27 cellular contexts compared by ENCODE assay signal in the genomic region with DNA sequence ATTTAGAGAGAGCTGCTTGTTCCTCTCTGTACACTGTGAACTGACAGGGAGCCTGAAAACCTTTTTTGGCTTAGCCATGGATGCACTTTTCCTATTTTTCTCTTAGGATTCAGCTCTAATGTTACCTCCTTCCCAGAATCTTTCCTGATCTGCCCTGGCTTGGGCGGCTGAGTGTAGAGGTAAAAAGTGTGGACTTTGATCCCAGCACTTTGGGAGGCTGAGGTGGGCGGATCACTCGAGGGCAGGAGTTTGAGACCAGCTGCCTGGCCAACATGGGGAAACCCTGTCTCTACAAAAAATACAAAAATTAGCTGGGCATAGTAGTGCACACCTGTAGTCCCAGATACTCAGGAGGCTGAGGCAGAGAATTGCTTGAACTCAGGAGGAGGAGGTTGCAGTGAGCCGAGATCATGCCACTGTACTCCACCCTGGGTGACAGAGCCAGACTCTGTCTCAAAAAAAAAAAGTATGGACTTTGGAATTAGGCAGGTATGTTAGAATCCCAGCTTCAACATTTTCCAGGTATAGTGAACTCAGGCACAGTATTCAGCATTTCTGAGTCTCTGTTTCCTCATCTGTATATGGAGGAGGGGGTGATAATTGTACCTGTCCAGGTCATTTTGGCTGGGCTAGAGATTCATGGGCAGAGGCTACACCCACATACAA.
A peak's percentile ranks its signal among the peaks of the same experiment; 100 is the strongest.
DNase-seq lines count a peak whose midpoint lies in the region; ATAC-seq, FAIRE-seq and TF ChIP-seq lines count a peak whose summit lies in the region.
"Had no signal": no experiment of that assay in that cellular context is flagged by ENCODE, and none has a peak within 500 bp of the region (broad histone marks: within the 10 kb centered on the region; RNA-seq: fewer than 3 reads in every experiment).

No MANE protein-coding gene starts in this region.

- CTCF ChIA-PET in HepG2 (lab: Yijun Ruan, JAX; ENCODE audit: low intra/inter-chr PET ratio, low total read pairs) = no interaction called here

- no peak for TF ChIP-seq RAD21 in HepG2 (CRISPR knock-in tag; IDR thresholded peaks at IDR 0.05)

- ATAC-seq in HepG2 (peak; percentile 65), right lobe of liver (no peak), left colon (peak; percentile 95), HG03432 (IDR thresholded peaks at IDR 0.05; ENCODE audit: unreplicated experiment) (no peak)
- ATAC-seq: A549; CD8-positive, alpha-beta T cell; GM12878 had no signal

- no peak for TF ChIP-seq EP300 in HepG2 (IDR thresholded peaks at IDR 0.05; ENCODE audit: low read depth in 2 of 2, low read length in 2 of 2)
- TF ChIP-seq EP300 in HepG2 (CRISPR knock-in tag; IDR thresholded peaks at IDR 0.05; ENCODE audit: borderline replicate concordance) = no peak

- no peak overlapping the region for H3K27ac ChIP-seq in HepG2 (ENCODE audit: extremely low read length, insufficient read depth, low read length)
- H3K27ac ChIP-seq in right lobe of liver = no peak overlapping the region
- no peak overlapping the region for H3K27ac ChIP-seq in small intestine (ENCODE audit: low read depth in 1 of 2, low read length in 1 of 2)
- H3K27ac ChIP-seq: 22Rv1; A549; BLaER1 treated with 17β-estradiol and CSF1 and Interleukin-3, amounts not matched to agents 10 nM and 100 nM; C4-2B had no signal

- no peaks in the 10 kb centered on the region for H3K9me3 ChIP-seq in HepG2 (ENCODE audit: low read length)
- H3K9me3 ChIP-seq in right lobe of liver = no peaks in the 10 kb centered on the region
- H3K9me3 ChIP-seq in small intestine (ENCODE audit: control insufficient read depth, low read depth) = no peaks in the 10 kb centered on the region
- H3K9me3 ChIP-seq: A549, Caco-2 had no signal

- H3K4me2 ChIP-seq in HepG2 (ENCODE audit: low read depth, low read length) = no peak overlapping the region
- H3K4me2 ChIP-seq: A549; BLaER1 treated with 17β-estradiol and CSF1 and Interleukin-3, amounts not matched to agents 10 nM and 100 nM had no signal

- no TSS peak for BruUV-seq in HepG2 (replicated peaks; lab: Mats Ljungman, UMichigan)

- H2AFZ ChIP-seq in HepG2 (ENCODE audit: low read length) = no peak overlapping the region

- 3% methylated on average over 4 of the region's 4 CpGs for WGBS in HepG2 (ENCODE audit: low lambda C conversion rate)
- WGBS in right lobe of liver (ENCODE audit: insufficient coverage, low coverage, low lambda C conversion rate, missing lambda C conversion rate) = 35% methylated on average over 4 of the region's 4 CpGs
- WGBS in small intestine, 3 donors = 12 to 55% (median 29%) methylated on average over 4 of the region's 4 CpGs

- H3K36me3 ChIP-seq in HepG2 (replicated peaks in 1 of 2; ENCODE audit: control insufficient read depth in 1 of 2, insufficient read depth in 2 of 2, low read length in 2 of 2) (no peaks in the 10 kb centered on the region), right lobe of liver (no peaks in the 10 kb centered on the region), small intestine (ENCODE audit: control insufficient read depth in 2 of 2, insufficient read depth in 2 of 2, low read length in 2 of 2) (no peaks in the 10 kb centered on the region)
- H3K36me3 ChIP-seq: BLaER1 treated with 17β-estradiol and CSF1 and Interleukin-3, amounts not matched to agents 10 nM and 100 nM had no signal

- no peak for FAIRE-seq in HepG2 (lab: Jason Lieb, UNC)
- FAIRE-seq in small intestine (lab: Jason Lieb, UNC) = no peak
- FAIRE-seq: A549, D721Med, GM12878, GM12892, GM18507 had no signal

- intact Hi-C loops in HepG2 (cut with micrococcal nuclease; ENCODE audit: unreplicated experiment) (no loop called here), right lobe of liver (cut with DNase I) (no loop called here), left colon (cut with DNase I, micrococcal nuclease) (no loop called here)

- peak; percentile 17 for DNase-seq in HepG2 (ENCODE audit: low spot score)
- no peak for DNase-seq in right lobe of liver
- DNase-seq in left colon = peak; percentile 43 to 51
- peak; percentile 21 for DNase-seq in small intestine
- no peak for DNase-seq in DMS 273 (lab: John Stamatoyannopoulos, UW; ENCODE audit: unreplicated experiment)
- no peak for DNase-seq in NCI-H128 (lab: John Stamatoyannopoulos, UW; ENCODE audit: unreplicated experiment)
- DNase-seq: AML-193; Caco-2; Calu3; CD4-positive, alpha-beta T cell; CD8-positive, alpha-beta T cell; DMS 273 treated with DMSO at 0.1 percent for 48 hours; DMS153; DMS53; DMS79; DND-41; EL; GDM1 had no signal

- POLR2A ChIA-PET in HepG2 (lab: Yijun Ruan, JAX) = no interaction called here

- TF ChIP-seq POLR2A in HepG2 (IDR thresholded peaks at IDR 0.05; ENCODE audit: insufficient read depth in 1 of 2, low read depth in 2 of 2, low read length in 2 of 2) = no peak
- TF ChIP-seq POLR2A in right lobe of liver (IDR thresholded peaks at IDR 0.05) = no peak

- H3K4me1 ChIP-seq in HepG2 (ENCODE audit: insufficient read depth, low read length) (peaks cover 11% of the 10 kb centered on the region), right lobe of liver (no peaks in the 10 kb centered on the region), small intestine (ENCODE audit: control insufficient read depth in 2 of 2, insufficient read depth in 1 of 2, low read depth in 1 of 2, low read length in 1 of 2) (no peaks in the 10 kb centered on the region)
- H3K4me1 ChIP-seq: A549, Caco-2 had no signal

- in situ Hi-C loops in HepG2 (cut with HindIII; ENCODE audit: extremely low pct_ligation_motif_present, low pct_unique_long_range_greater_than_20kb) = no loop called here

- H4K20me1 ChIP-seq in HepG2 (ENCODE audit: insufficient read depth, low read length) = no peaks in the 10 kb centered on the region
- H4K20me1 ChIP-seq: BLaER1 treated with 17β-estradiol and CSF1 and Interleukin-3, amounts not matched to agents 10 nM and 100 nM had no signal

- H3K4me3 ChIP-seq in HepG2 (replicated peaks in 1 of 3; ENCODE audit: insufficient read depth in 1 of 3, low read depth in 2 of 3, low read length in 3 of 3) = no peak overlapping the region
- H3K4me3 ChIP-seq in right lobe of liver = no peak overlapping the region
- H3K4me3 ChIP-seq in small intestine (ENCODE audit: low read depth in 1 of 2, low read length in 2 of 2) = no peak overlapping the region
- H3K4me3 ChIP-seq: A549; BLaER1 treated with 17β-estradiol and CSF1 and Interleukin-3, amounts not matched to agents 10 nM and 100 nM; GM12878 had no signal

- H3K79me2 ChIP-seq in HepG2 (ENCODE audit: insufficient read depth, low read length) = no peaks in the 10 kb centered on the region

- TF ChIP-seq CTCF in HepG2 (CRISPR knock-in tag; IDR thresholded peaks at IDR 0.05) = no peak
- TF ChIP-seq CTCF in right lobe of liver (IDR thresholded peaks at IDR 0.05) = no peak

- H3K27me3 ChIP-seq in HepG2 (ENCODE audit: control insufficient read depth in 1 of 2, insufficient read depth in 2 of 2, low read length in 2 of 2) (no peaks in the 10 kb centered on the region), right lobe of liver (no peaks in the 10 kb centered on the region), small intestine (ENCODE audit: control insufficient read depth in 2 of 2, insufficient read depth in 2 of 2, low read length in 2 of 2) (no peaks in the 10 kb centered on the region)
- H3K27me3 ChIP-seq: BLaER1 treated with 17β-estradiol and CSF1 and Interleukin-3, amounts not matched to agents 10 nM and 100 nM had no signal

- no peak overlapping the region for H3K9ac ChIP-seq in HepG2 (ENCODE audit: insufficient read depth, low read depth, low read length)
- H3K9ac ChIP-seq: BLaER1 treated with 17β-estradiol and CSF1 and Interleukin-3, amounts not matched to agents 10 nM and 100 nM had no signal

TF ChIP-seq in HepG2, 621 proteins besides CTCF, POLR2A, EP300 and RAD21:
- TF ChIP-seq, protein P1, sequence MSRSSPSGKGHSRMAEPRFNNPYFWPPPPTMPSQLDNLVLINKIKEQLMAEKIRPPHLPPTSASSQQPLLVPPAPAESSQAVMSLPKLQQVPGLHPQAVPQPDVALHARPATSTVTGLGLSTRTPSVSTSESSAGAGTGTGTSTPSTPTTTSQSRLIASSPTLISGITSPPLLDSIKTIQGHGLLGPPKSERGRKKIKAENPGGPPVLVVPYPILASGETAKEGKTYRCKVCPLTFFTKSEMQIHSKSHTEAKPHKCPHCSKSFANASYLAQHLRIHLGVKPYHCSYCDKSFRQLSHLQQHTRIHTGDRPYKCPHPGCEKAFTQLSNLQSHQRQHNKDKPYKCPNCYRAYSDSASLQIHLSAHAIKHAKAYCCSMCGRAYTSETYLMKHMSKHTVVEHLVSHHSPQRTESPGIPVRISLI (CRISPR knock-in tag; IDR thresholded peaks at IDR 0.05; ENCODE audit: borderline replicate concordance) = peak; percentile 57; the same call in 1 of the 2 replicates
- peak; percentile 56 for TF ChIP-seq HNF4A (CRISPR knock-in tag; IDR thresholded peaks at IDR 0.05)
- TF ChIP-seq PAWR (CRISPR knock-in tag; IDR thresholded peaks at IDR 0.05; ENCODE audit: borderline replicate concordance) = no peak
TF ChIP-seq in HepG2: peak in this region for 2.

Comparison
In these comparisons a context has a peak if more than half of its experiments do, and no peak if none do; other contexts are left out.
1. ATAC-seq: peak in HepG2 (single experiment) and left colon (single experiment); none in right lobe of liver (0 of 4) and HG03432 (single experiment).
2. DNase-seq: peak in HepG2 (single experiment), left colon (2 of 2) and small intestine (single experiment); none in right lobe of liver (0 of 3), DMS 273 (single experiment) and NCI-H128 (single experiment).